Comparison of ENCODE assay signal across 1 cellular context in the genomic region with DNA sequence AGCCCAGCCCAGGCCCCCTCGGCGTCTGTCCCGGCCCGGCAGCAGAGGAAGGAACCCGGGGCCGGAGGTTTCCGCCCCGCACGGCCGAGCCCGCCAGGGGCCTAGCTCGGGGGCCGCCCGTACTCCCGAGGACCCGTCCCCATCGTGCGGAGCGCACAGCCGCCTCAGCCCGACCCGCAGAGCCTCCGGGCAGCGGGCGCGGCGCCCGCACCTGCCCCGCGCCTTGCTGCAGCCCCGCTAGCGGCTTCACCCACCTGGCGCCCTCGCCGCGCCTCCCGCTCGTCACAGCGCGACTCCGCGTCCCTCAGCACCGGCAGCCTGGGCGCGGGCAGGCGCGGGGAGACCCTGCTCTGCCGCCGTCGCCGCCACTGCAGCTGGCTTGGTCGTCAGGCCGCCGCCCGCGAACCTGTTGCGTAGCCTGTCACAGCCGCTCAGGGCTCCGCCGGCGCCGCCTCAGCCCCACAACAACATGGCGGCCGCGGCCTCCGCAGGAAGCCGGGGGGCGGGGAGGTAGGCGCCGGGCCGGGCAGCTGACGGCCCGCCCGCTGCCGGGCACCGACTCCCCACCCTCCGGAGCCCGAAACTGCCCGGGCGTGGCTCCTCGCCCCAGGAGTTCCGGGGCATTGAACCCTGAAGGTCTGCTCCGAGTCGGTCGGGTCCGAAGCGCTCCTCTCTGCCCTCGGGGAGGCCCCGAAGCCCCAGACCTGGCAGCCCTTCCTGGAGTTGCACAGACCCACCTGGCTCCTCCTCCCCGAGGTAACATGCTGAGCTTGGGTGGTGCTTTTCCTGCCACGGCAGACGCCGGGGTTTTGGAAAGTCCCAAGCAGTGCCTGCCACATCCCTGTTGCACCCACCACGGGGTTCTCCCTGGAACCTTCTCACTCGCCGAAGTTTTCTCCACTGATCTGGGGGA.
A peak's percentile ranks its signal among the peaks of the same experiment; 100 is the strongest.
TF ChIP-seq lines count a peak whose summit lies in the region.

A gene (minus strand): TSS at position 487 of the 913 bp plus-strand sequence. CDS start 32,454 bp downstream, outside the sequence.

TF ChIP-seq in GM12878, 131 proteins besides CTCF, POLR2A, EP300 and RAD21 (continued from another document and continues in another):
- TF ChIP-seq, protein P1, sequence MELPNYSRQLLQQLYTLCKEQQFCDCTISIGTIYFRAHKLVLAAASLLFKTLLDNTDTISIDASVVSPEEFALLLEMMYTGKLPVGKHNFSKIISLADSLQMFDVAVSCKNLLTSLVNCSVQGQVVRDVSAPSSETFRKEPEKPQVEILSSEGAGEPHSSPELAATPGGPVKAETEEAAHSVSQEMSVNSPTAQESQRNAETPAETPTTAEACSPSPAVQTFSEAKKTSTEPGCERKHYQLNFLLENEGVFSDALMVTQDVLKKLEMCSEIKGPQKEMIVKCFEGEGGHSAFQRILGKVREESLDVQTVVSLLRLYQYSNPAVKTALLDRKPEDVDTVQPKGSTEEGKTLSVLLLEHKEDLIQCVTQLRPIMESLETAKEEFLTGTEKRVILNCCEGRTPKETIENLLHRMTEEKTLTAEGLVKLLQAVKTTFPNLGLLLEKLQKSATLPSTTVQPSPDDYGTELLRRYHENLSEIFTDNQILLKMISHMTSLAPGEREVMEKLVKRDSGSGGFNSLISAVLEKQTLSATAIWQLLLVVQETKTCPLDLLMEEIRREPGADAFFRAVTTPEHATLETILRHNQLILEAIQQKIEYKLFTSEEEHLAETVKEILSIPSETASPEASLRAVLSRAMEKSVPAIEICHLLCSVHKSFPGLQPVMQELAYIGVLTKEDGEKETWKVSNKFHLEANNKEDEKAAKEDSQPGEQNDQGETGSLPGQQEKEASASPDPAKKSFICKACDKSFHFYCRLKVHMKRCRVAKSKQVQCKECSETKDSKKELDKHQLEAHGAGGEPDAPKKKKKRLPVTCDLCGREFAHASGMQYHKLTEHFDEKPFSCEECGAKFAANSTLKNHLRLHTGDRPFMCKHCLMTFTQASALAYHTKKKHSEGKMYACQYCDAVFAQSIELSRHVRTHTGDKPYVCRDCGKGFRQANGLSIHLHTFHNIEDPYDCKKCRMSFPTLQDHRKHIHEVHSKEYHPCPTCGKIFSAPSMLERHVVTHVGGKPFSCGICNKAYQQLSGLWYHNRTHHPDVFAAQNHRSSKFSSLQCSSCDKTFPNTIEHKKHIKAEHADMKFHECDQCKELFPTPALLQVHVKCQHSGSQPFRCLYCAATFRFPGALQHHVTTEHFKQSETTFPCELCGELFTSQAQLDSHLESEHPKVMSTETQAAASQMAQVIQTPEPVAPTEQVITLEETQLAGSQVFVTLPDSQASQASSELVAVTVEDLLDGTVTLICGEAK (IDR thresholded peaks at IDR 0.05; ENCODE audit: borderline replicate concordance), result no peak; the same call in 1 of the 2 replicates
- TF ChIP-seq, protein P2, sequence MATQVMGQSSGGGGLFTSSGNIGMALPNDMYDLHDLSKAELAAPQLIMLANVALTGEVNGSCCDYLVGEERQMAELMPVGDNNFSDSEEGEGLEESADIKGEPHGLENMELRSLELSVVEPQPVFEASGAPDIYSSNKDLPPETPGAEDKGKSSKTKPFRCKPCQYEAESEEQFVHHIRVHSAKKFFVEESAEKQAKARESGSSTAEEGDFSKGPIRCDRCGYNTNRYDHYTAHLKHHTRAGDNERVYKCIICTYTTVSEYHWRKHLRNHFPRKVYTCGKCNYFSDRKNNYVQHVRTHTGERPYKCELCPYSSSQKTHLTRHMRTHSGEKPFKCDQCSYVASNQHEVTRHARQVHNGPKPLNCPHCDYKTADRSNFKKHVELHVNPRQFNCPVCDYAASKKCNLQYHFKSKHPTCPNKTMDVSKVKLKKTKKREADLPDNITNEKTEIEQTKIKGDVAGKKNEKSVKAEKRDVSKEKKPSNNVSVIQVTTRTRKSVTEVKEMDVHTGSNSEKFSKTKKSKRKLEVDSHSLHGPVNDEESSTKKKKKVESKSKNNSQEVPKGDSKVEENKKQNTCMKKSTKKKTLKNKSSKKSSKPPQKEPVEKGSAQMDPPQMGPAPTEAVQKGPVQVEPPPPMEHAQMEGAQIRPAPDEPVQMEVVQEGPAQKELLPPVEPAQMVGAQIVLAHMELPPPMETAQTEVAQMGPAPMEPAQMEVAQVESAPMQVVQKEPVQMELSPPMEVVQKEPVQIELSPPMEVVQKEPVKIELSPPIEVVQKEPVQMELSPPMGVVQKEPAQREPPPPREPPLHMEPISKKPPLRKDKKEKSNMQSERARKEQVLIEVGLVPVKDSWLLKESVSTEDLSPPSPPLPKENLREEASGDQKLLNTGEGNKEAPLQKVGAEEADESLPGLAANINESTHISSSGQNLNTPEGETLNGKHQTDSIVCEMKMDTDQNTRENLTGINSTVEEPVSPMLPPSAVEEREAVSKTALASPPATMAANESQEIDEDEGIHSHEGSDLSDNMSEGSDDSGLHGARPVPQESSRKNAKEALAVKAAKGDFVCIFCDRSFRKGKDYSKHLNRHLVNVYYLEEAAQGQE (IDR thresholded peaks at IDR 0.05; ENCODE audit: low read depth, low read length), result no peak
- TF ChIP-seq, protein P3, sequence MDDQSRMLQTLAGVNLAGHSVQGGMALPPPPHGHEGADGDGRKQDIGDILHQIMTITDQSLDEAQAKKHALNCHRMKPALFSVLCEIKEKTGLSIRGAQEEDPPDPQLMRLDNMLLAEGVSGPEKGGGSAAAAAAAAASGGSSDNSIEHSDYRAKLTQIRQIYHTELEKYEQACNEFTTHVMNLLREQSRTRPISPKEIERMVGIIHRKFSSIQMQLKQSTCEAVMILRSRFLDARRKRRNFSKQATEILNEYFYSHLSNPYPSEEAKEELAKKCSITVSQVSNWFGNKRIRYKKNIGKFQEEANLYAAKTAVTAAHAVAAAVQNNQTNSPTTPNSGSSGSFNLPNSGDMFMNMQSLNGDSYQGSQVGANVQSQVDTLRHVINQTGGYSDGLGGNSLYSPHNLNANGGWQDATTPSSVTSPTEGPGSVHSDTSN (IDR thresholded peaks at IDR 0.05; ENCODE audit: insufficient replicate concordance, low read depth, low read length), result no peak
- TF ChIP-seq HDGF (IDR thresholded peaks at IDR 0.05) (0 out of 2 replicates have a peak, but pooled peaks have one; percentile 40), CHD4 (IDR thresholded peaks at IDR 0.05) (no peak), CREM (IDR thresholded peaks at IDR 0.05; ENCODE audit: low read depth) (peak; percentile 19; the same call in 1 of the 2 replicates), FOS (IDR thresholded peaks at IDR 0.05; ENCODE audit: borderline replicate concordance, extremely low read depth, insufficient read length) (no peak), KDM1A (IDR thresholded peaks at IDR 0.05; ENCODE audit: borderline replicate concordance) (no peak), SUPT20H (IDR thresholded peaks at IDR 0.05; ENCODE audit: borderline replicate concordance, control insufficient read depth, low read depth, low read length) (no peak), MTA2 (IDR thresholded peaks at IDR 0.05; ENCODE audit: low read depth) (no peak), SMARCA5 (IDR thresholded peaks at IDR 0.05) (peak; percentile 83), BRCA1 (IDR thresholded peaks at IDR 0.05; ENCODE audit: low read depth, low read length) (no peak), RBBP5 (conservative IDR thresholded peaks at IDR 0.05) (no peak), TAF1 (IDR thresholded peaks at IDR 0.05; ENCODE audit: borderline replicate concordance, low read depth, low read length) (peak; percentile 79), HCFC1 (IDR thresholded peaks at IDR 0.05; ENCODE audit: low read length) (no peak), RELA (IDR thresholded peaks at IDR 0.05; ENCODE audit: borderline replicate concordance, partially characterized antibody) (peak; percentile 39), BMI1 (IDR thresholded peaks at IDR 0.05; ENCODE audit: borderline replicate concordance) (no peak), POLR2AphosphoS5 (IDR thresholded peaks at IDR 0.05; ENCODE audit: low read length) (peak; percentile 94), PAX8 (IDR thresholded peaks at IDR 0.05) (no peak), SMC3 (IDR thresholded peaks at IDR 0.05; ENCODE audit: borderline replicate concordance, low read length) (no peak), ZNF384 (IDR thresholded peaks at IDR 0.05; ENCODE audit: borderline replicate concordance, low read depth, low read length) (no peak), SMAD5 (IDR thresholded peaks at IDR 0.05; ENCODE audit: low read depth) (peak; percentile 54; the same call in 1 of the 2 replicates), RCOR1 (conservative IDR thresholded peaks at IDR 0.05; ENCODE audit: low read depth, low read length) (0 out of 2 replicates have a peak, but pooled peaks have one; percentile 29), RB1 (IDR thresholded peaks at IDR 0.05; ENCODE audit: borderline replicate concordance) (peak; percentile 57; the same call in 1 of the 2 replicates), NRF1 (conservative IDR thresholded peaks at IDR 0.05; ENCODE audit: low read depth, low read length) (no peak)
- TF ChIP-seq, protein P4, sequence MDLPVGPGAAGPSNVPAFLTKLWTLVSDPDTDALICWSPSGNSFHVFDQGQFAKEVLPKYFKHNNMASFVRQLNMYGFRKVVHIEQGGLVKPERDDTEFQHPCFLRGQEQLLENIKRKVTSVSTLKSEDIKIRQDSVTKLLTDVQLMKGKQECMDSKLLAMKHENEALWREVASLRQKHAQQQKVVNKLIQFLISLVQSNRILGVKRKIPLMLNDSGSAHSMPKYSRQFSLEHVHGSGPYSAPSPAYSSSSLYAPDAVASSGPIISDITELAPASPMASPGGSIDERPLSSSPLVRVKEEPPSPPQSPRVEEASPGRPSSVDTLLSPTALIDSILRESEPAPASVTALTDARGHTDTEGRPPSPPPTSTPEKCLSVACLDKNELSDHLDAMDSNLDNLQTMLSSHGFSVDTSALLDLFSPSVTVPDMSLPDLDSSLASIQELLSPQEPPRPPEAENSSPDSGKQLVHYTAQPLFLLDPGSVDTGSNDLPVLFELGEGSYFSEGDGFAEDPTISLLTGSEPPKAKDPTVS (IDR thresholded peaks at IDR 0.05; ENCODE audit: low read depth, low read length), result no peak
- TF ChIP-seq, protein P5, sequence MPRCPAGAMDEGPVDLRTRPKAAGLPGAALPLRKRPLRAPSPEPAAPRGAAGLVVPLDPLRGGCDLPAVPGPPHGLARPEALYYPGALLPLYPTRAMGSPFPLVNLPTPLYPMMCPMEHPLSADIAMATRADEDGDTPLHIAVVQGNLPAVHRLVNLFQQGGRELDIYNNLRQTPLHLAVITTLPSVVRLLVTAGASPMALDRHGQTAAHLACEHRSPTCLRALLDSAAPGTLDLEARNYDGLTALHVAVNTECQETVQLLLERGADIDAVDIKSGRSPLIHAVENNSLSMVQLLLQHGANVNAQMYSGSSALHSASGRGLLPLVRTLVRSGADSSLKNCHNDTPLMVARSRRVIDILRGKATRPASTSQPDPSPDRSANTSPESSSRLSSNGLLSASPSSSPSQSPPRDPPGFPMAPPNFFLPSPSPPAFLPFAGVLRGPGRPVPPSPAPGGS (IDR thresholded peaks at IDR 0.05; ENCODE audit: borderline replicate concordance, insufficient read depth, low read depth, low read length, poor library complexity, severe bottlenecking), result peak; percentile 15
- TF ChIP-seq, protein P6, sequence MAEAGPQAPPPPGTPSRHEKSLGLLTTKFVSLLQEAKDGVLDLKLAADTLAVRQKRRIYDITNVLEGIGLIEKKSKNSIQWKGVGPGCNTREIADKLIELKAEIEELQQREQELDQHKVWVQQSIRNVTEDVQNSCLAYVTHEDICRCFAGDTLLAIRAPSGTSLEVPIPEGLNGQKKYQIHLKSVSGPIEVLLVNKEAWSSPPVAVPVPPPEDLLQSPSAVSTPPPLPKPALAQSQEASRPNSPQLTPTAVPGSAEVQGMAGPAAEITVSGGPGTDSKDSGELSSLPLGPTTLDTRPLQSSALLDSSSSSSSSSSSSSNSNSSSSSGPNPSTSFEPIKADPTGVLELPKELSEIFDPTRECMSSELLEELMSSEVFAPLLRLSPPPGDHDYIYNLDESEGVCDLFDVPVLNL (IDR thresholded peaks at IDR 0.05; ENCODE audit: low read depth, low read length), result no peak
- TF ChIP-seq, protein P7, sequence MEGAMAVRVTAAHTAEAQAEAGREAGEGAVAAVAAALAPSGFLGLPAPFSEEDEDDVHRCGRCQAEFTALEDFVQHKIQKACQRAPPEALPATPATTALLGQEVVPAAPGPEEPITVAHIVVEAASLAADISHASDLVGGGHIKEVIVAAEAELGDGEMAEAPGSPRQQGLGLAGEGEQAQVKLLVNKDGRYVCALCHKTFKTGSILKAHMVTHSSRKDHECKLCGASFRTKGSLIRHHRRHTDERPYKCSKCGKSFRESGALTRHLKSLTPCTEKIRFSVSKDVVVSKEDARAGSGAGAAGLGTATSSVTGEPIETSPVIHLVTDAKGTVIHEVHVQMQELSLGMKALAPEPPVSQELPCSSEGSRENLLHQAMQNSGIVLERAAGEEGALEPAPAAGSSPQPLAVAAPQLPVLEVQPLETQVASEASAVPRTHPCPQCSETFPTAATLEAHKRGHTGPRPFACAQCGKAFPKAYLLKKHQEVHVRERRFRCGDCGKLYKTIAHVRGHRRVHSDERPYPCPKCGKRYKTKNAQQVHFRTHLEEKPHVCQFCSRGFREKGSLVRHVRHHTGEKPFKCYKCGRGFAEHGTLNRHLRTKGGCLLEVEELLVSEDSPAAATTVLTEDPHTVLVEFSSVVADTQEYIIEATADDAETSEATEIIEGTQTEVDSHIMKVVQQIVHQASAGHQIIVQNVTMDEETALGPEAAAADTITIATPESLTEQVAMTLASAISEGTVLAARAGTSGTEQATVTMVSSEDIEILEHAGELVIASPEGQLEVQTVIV (IDR thresholded peaks at IDR 0.05; ENCODE audit: borderline replicate concordance, partially characterized antibody), result peak; percentile 20
- TF ChIP-seq, protein P8, sequence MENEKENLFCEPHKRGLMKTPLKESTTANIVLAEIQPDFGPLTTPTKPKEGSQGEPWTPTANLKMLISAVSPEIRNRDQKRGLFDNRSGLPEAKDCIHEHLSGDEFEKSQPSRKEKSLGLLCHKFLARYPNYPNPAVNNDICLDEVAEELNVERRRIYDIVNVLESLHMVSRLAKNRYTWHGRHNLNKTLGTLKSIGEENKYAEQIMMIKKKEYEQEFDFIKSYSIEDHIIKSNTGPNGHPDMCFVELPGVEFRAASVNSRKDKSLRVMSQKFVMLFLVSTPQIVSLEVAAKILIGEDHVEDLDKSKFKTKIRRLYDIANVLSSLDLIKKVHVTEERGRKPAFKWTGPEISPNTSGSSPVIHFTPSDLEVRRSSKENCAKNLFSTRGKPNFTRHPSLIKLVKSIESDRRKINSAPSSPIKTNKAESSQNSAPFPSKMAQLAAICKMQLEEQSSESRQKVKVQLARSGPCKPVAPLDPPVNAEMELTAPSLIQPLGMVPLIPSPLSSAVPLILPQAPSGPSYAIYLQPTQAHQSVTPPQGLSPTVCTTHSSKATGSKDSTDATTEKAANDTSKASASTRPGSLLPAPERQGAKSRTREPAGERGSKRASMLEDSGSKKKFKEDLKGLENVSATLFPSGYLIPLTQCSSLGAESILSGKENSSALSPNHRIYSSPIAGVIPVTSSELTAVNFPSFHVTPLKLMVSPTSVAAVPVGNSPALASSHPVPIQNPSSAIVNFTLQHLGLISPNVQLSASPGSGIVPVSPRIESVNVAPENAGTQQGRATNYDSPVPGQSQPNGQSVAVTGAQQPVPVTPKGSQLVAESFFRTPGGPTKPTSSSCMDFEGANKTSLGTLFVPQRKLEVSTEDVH (IDR thresholded peaks at IDR 0.05; ENCODE audit: low read depth, partially characterized antibody), result no peak
- TF ChIP-seq, protein P9, sequence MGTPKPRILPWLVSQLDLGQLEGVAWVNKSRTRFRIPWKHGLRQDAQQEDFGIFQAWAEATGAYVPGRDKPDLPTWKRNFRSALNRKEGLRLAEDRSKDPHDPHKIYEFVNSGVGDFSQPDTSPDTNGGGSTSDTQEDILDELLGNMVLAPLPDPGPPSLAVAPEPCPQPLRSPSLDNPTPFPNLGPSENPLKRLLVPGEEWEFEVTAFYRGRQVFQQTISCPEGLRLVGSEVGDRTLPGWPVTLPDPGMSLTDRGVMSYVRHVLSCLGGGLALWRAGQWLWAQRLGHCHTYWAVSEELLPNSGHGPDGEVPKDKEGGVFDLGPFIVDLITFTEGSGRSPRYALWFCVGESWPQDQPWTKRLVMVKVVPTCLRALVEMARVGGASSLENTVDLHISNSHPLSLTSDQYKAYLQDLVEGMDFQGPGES (IDR thresholded peaks at IDR 0.05), result no peak
